Comparison of ENCODE assay signal across 8 cellular contexts in genomic region chr16:85303354-85303883, GRCh38.
DNase-seq lines count a peak whose midpoint lies in the region; ATAC-seq, FAIRE-seq and TF ChIP-seq lines count a peak whose summit lies in the region.

No MANE protein-coding gene starts in this region.

- CTCF ChIA-PET in activated B cell treated with CpG ODN at 0.5 μM for 24 hours (lab: Charles Lee) = interaction anchor here (1.3 kb wide), 1 partner anchor 27 kb away, joined by 11 read pairs; no protein-coding TSS in a partner anchor
- CTCF ChIA-PET in mammary epithelial cell (lab: Charles Lee; ENCODE audit: low non-redundant PET) = no interaction called here
- CTCF ChIA-PET in HepG2 (lab: Yijun Ruan, JAX; ENCODE audit: low intra/inter-chr PET ratio, low total read pairs) = interaction anchor here (1.1 to 1.9 kb wide), 3 partner anchors 13 to 117 kb away, joined by 3 to 12 read pairs (median 6); no protein-coding TSS in a partner anchor

- H3K27ac Mint-ChIP-seq in activated B cell treated with CpG ODN at 0.5 μM for 24 hours = no peak overlapping the region

- TF ChIP-seq EP300 in HepG2 (IDR thresholded peaks at IDR 0.05; ENCODE audit: low read depth in 2 of 2, low read length in 2 of 2) = no peak
- no peak for TF ChIP-seq EP300 in HepG2 (CRISPR knock-in tag; IDR thresholded peaks at IDR 0.05; ENCODE audit: borderline replicate concordance)

- H3K4me1 Mint-ChIP-seq in activated B cell treated with CpG ODN at 0.5 μM for 24 hours = peaks cover 39% of the 10 kb centered on the region

- TF ChIP-seq POLR2A in HepG2 (IDR thresholded peaks at IDR 0.05; ENCODE audit: insufficient read depth in 1 of 2, low read depth in 2 of 2, low read length in 2 of 2) = no peak

- 46% methylated on average over 36 of the region's 36 CpGs for WGBS in HUES64
- 100% methylated on average over 10 of the region's 36 CpGs for WGBS in mammary epithelial cell (ENCODE audit: low coverage, missing lambda C conversion rate)
- 75% methylated on average over 30 of the region's 36 CpGs for WGBS in HepG2 (ENCODE audit: low lambda C conversion rate)

- in situ Hi-C loops in mammary epithelial cell (cut with MboI; ENCODE audit: low sequenced_read_pairs in 2 of 2) (loop anchor here in 1 of 2 donors (25.0 kb wide), 1 partner anchor 309 kb away; the partner anchor contains the start of gene GSE1), HepG2 (cut with HindIII; ENCODE audit: extremely low pct_ligation_motif_present, low pct_unique_long_range_greater_than_20kb) (no loop called here)

- no peaks in the 10 kb centered on the region for H3K36me3 ChIP-seq in HUES64 (ENCODE audit: insufficient read depth, low read length)
- H3K36me3 ChIP-seq in mammary epithelial cell (ENCODE audit: insufficient read depth, low read length) = no peaks in the 10 kb centered on the region
- no peaks in the 10 kb centered on the region for H3K36me3 ChIP-seq in HepG2 (replicated peaks in 1 of 2; ENCODE audit: control insufficient read depth in 1 of 2, insufficient read depth in 2 of 2, low read length in 2 of 2)

- peak; percentile 75 for TF ChIP-seq CTCF in activated B cell treated with CpG ODN at 0.5 μM for 24 hours (IDR thresholded peaks at IDR 0.05)
- peak; percentile 66 to 93 for TF ChIP-seq CTCF in mammary epithelial cell (conservative IDR thresholded peaks at IDR 0.05 in 1 of 2, IDR thresholded peaks at IDR 0.05 in 1 of 2; ENCODE audit: extremely low read depth in 1 of 2, insufficient read depth in 1 of 2, low read depth in 1 of 2, low read length in 2 of 2)
- TF ChIP-seq CTCF in HepG2 (CRISPR knock-in tag; IDR thresholded peaks at IDR 0.05) = peak; percentile 92

- no peak overlapping the region for H3K4me3 Mint-ChIP-seq in activated B cell treated with CpG ODN at 0.5 μM for 24 hours

- H3K9me3 Mint-ChIP-seq in activated B cell treated with CpG ODN at 0.5 μM for 24 hours = no peaks in the 10 kb centered on the region

- no peak overlapping the region for H3K9ac ChIP-seq in HUES64 (ENCODE audit: low read depth, low read length)
- H3K9ac ChIP-seq in mammary epithelial cell (ENCODE audit: insufficient read depth, low read length) = no peak overlapping the region
- H3K9ac ChIP-seq in HepG2 (ENCODE audit: insufficient read depth, low read depth, low read length) = no peak overlapping the region

- TF ChIP-seq RAD21 in HepG2 (CRISPR knock-in tag; IDR thresholded peaks at IDR 0.05) = peak; percentile 96

- no peaks in the 10 kb centered on the region for H3K27me3 ChIP-seq in HUES64 (ENCODE audit: insufficient read depth, low read length)
- H3K27me3 ChIP-seq in mammary epithelial cell (ENCODE audit: insufficient read depth, low read length) = no peaks in the 10 kb centered on the region
- H3K27me3 ChIP-seq in HepG2 (ENCODE audit: control insufficient read depth in 1 of 2, insufficient read depth in 2 of 2, low read length in 2 of 2) = no peaks in the 10 kb centered on the region; a peak in 1 of 5 replicates

- dilution Hi-C loops in mammary epithelial cell (cut with HindIII; ENCODE audit: low sequenced_read_pairs) = no loop called here

- H4K20me1 ChIP-seq in mammary epithelial cell (ENCODE audit: insufficient read depth, low read length) = no peaks in the 10 kb centered on the region
- peaks cover 6% of the 10 kb centered on the region; the same call in 1 of the 2 replicates for H4K20me1 ChIP-seq in HepG2 (ENCODE audit: insufficient read depth, low read length)

- no peaks in the 10 kb centered on the region for H3K9me3 ChIP-seq in HUES64 (ENCODE audit: insufficient read depth, low read depth, low read length)
- H3K9me3 ChIP-seq in mammary epithelial cell (replicated peaks; ENCODE audit: insufficient read depth, low read length) = no peaks in the 10 kb centered on the region
- H3K9me3 ChIP-seq in HepG2 (ENCODE audit: low read length) = no peaks in the 10 kb centered on the region

- H3K79me2 ChIP-seq in mammary epithelial cell (ENCODE audit: insufficient read depth, low read length) (no peaks in the 10 kb centered on the region), HepG2 (ENCODE audit: insufficient read depth, low read length) (no peaks in the 10 kb centered on the region)

- peak; percentile 62 for ATAC-seq in activated B cell treated with CpG ODN at 0.5 μM for 24 hours (ENCODE audit: low read depth)
- no peak for ATAC-seq in HepG2
- ATAC-seq in GM19467 (IDR thresholded peaks at IDR 0.05; ENCODE audit: unreplicated experiment) = no peak

- POLR2A ChIA-PET in activated B cell treated with CpG ODN at 0.5 μM for 24 hours (lab: Charles Lee) (no interaction called here), HepG2 (lab: Yijun Ruan, JAX) (no interaction called here)

- no peak overlapping the region for H3K27ac ChIP-seq in HUES64 (ENCODE audit: low read depth, low read length)
- H3K27ac ChIP-seq in mammary epithelial cell (ENCODE audit: insufficient read depth, low read depth, low read length) = no peak overlapping the region
- no peak overlapping the region for H3K27ac ChIP-seq in HepG2 (ENCODE audit: extremely low read length, insufficient read depth, low read length)

- peaks cover 4% of the 10 kb centered on the region for H3K27me3 Mint-ChIP-seq in activated B cell treated with CpG ODN at 0.5 μM for 24 hours

- no TSS peak for BruUV-seq in mammary epithelial cell (replicated peaks; lab: Mats Ljungman, UMichigan)
- BruUV-seq in HepG2 (replicated peaks; lab: Mats Ljungman, UMichigan) = no TSS peak

- H3K4me3 ChIP-seq in HUES64 (ENCODE audit: low read length) (peak overlapping the region; percentile 48), mammary epithelial cell (replicated peaks in 1 of 3; ENCODE audit: insufficient read depth in 1 of 3, low read depth in 2 of 3, low read length in 3 of 3) (no peak overlapping the region), HepG2 (replicated peaks in 1 of 3; ENCODE audit: insufficient read depth in 1 of 3, low read depth in 2 of 3, low read length in 3 of 3) (no peak overlapping the region)

- FAIRE-seq in HepG2 (lab: Jason Lieb, UNC) = no peak

- H3K4me2 ChIP-seq in mammary epithelial cell (ENCODE audit: insufficient read depth, low read depth, low read length) = peak overlapping the region; percentile 17
- H3K4me2 ChIP-seq in HepG2 (ENCODE audit: low read depth, low read length) = no peak overlapping the region

- intact Hi-C loops in activated B cell treated with CpG ODN at 0.5 μM for 24 hours (cut with micrococcal nuclease) (loop anchor here (1.0 to 2.0 kb wide), 4 partner anchors 27 to 415 kb away; no protein-coding TSS in a partner anchor), mammary epithelial cell (cut with micrococcal nuclease) (loop anchor here (1.0 kb wide), 2 partner anchors 125 to 307 kb away; no protein-coding TSS in a partner anchor), HepG2 (cut with micrococcal nuclease; ENCODE audit: unreplicated experiment) (no loop called here)

- H2AFZ ChIP-seq in mammary epithelial cell (ENCODE audit: low read depth, low read length) (no peak overlapping the region), HepG2 (ENCODE audit: low read length) (no peak overlapping the region)

- H3K36me3 Mint-ChIP-seq in activated B cell treated with CpG ODN at 0.5 μM for 24 hours (ENCODE audit: low read depth) = no peaks in the 10 kb centered on the region

- H3K4me1 ChIP-seq in HUES64 (ENCODE audit: insufficient read depth, low read length) (peaks cover 23% of the 10 kb centered on the region), mammary epithelial cell (ENCODE audit: insufficient read depth, low read length) (peaks cover 3% of the 10 kb centered on the region), HepG2 (ENCODE audit: insufficient read depth, low read length) (peaks cover 60% of the 10 kb centered on the region)

- DNase-seq in Ammon's horn (ENCODE audit: low spot score) (peak; percentile 59), activated B cell treated with CpG ODN at 0.5 μM for 24 hours (peak; percentile 75), mammary epithelial cell (peak; percentile 16), HepG2 (ENCODE audit: low spot score) (peak; percentile 28), NCI-H146 treated with DMSO at 0.1 percent for 48 hours (lab: John Stamatoyannopoulos, UW; ENCODE audit: unreplicated experiment) (no peak)
- peak; percentile 64 for DNase-seq in stimulated activated CD8-positive, alpha-beta memory T cell treated with anti-CD3 and anti-CD28 coated beads, Interleukin-15, amount 100 ng/mL, for 1 hour (ENCODE audit: low read depth)

TF ChIP-seq in HepG2, 621 proteins besides CTCF, POLR2A, EP300 and RAD21 (continues in another document):
- no peak for TF ChIP-seq ZNF557 (CRISPR knock-in tag; IDR thresholded peaks at IDR 0.05)
- TF ChIP-seq SNAI1 (CRISPR knock-in tag; IDR thresholded peaks at IDR 0.05; ENCODE audit: borderline replicate concordance) = no peak
- TF ChIP-seq, protein P1, sequence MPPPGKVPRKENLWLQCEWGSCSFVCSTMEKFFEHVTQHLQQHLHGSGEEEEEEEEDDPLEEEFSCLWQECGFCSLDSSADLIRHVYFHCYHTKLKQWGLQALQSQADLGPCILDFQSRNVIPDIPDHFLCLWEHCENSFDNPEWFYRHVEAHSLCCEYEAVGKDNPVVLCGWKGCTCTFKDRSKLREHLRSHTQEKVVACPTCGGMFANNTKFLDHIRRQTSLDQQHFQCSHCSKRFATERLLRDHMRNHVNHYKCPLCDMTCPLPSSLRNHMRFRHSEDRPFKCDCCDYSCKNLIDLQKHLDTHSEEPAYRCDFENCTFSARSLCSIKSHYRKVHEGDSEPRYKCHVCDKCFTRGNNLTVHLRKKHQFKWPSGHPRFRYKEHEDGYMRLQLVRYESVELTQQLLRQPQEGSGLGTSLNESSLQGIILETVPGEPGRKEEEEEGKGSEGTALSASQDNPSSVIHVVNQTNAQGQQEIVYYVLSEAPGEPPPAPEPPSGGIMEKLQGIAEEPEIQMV (CRISPR knock-in tag; IDR thresholded peaks at IDR 0.05; ENCODE audit: low read depth) = no peak
- TF ChIP-seq ELF3 (CRISPR knock-in tag; IDR thresholded peaks at IDR 0.05) = 0 out of 2 replicates have a peak, but pooled peaks have one; percentile 29
- no peak for TF ChIP-seq ZNF335 (CRISPR knock-in tag; IDR thresholded peaks at IDR 0.05)
- TF ChIP-seq, protein P2, sequence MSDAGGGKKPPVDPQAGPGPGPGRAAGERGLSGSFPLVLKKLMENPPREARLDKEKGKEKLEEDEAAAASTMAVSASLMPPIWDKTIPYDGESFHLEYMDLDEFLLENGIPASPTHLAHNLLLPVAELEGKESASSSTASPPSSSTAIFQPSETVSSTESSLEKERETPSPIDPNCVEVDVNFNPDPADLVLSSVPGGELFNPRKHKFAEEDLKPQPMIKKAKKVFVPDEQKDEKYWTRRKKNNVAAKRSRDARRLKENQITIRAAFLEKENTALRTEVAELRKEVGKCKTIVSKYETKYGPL (CRISPR knock-in tag; IDR thresholded peaks at IDR 0.05) = no peak
- TF ChIP-seq MED1 (CRISPR knock-in tag; IDR thresholded peaks at IDR 0.05) = peak; percentile 40; the same call in 1 of the 2 replicates
- TF ChIP-seq HNF4G (IDR thresholded peaks at IDR 0.05; ENCODE audit: borderline replicate concordance, low read depth, low read length) = peak; percentile 6; the same call in 1 of the 2 replicates
- TF ChIP-seq HNF4G (CRISPR knock-in tag; IDR thresholded peaks at IDR 0.05; ENCODE audit: borderline replicate concordance, low read depth) = no peak
- TF ChIP-seq ZNF501 (CRISPR knock-in tag; IDR thresholded peaks at IDR 0.05) = peak; percentile 81
